In genomic region chr6:8707956-8708772, GRCh38 we compare ENCODE assay signal across 8 cellular contexts.
DNase-seq lines count a peak whose midpoint lies in the region; ATAC-seq and TF ChIP-seq lines count a peak whose summit lies in the region.

No MANE protein-coding gene starts in this region.

- in situ Hi-C loops in astrocyte of the cerebellum (cut with HindIII; ENCODE audit: low sequenced_read_pairs), result no loop called here

- DNase-seq in GDM1 (lab: John Stamatoyannopoulos, UW), result peak; percentile 46
- DNase-seq in NCI-H1436 (lab: John Stamatoyannopoulos, UW), result peak; percentile 36
- peak; percentile 9 for DNase-seq in astrocyte of the cerebellum (ENCODE audit: low read depth)
- peak; percentile 86 for DNase-seq in left lobe of liver (ENCODE audit: low spot score)
- no peak for DNase-seq in islet precursor cell

- ATAC-seq in left lobe of liver (peak; percentile 92), HG03196 (IDR thresholded peaks at IDR 0.05; ENCODE audit: unreplicated experiment) (no peak), GM21447 (IDR thresholded peaks at IDR 0.05; ENCODE audit: unreplicated experiment) (no peak), GM21723 (IDR thresholded peaks at IDR 0.05; ENCODE audit: unreplicated experiment) (no peak)

- no peak overlapping the region for H3K4me3 ChIP-seq in astrocyte of the cerebellum (ENCODE audit: low read depth, low read length)

- peak; percentile 38 for TF ChIP-seq CTCF in astrocyte of the cerebellum (IDR thresholded peaks at IDR 0.05; ENCODE audit: low read depth, low read length, missing control alignments)
